Comparison of ENCODE assay signal across 10 cellular contexts in the genomic region with DNA sequence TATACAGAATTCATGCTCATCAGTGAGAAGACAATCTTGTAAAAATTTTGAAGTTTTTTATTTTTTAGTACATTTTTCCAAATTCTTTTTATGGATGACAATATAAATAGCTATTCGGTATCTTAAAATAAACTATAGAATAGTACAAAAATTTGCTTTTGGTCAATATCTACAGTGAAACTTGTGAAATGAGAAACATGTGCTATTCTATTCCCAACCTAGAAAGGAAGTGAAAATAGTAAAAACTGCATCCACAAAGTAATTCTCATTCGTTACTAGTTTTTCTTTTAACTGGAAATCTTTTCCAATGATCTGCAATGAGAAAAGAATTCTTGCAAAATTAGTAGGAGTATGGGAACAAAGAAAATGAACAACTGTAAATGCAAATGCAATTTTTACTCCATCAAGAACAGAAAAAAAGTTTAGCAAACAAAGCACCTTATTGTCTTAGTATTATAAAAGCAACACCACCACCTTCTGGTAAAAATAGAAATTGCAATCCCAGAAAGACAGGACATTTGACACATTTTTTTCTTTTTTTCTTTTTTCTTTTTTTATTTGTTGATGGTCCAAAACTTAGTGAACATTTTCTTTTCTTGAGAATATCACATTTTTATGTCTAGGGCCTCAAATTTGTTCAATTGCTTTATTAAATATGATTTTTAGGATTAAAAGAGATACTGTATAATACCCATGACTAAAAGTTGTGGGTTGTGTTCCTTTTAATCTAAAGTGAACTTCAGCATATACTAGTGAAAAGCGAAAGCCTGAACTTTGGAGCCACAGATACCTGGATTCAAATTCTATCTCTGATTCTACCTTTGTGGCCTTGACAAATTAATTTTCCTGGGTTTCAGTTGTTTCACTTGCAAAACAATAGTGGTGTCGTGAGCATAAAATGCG.
DNase-seq lines count a peak whose midpoint lies in the region; ATAC-seq, FAIRE-seq and TF ChIP-seq lines count a peak whose summit lies in the region.
"Had no signal": no experiment of that assay in that cellular context is flagged by ENCODE, and none has a peak within 500 bp of the region (broad histone marks: within the 10 kb centered on the region; RNA-seq: fewer than 3 reads in every experiment).

No MANE protein-coding gene starts in this region.

- no peak overlapping the region for H3K4me3 Mint-ChIP-seq in activated naive CD4-positive, alpha-beta T cell treated with anti-CD3 and anti-CD28 coated beads for 36 hours
- H3K4me3 Mint-ChIP-seq: central memory CD8-positive, alpha-beta T cell; stimulated activated naive CD8-positive, alpha-beta T cell treated with anti-CD3 and anti-CD28 coated beads, Interleukin-15, Interleukin-2, amounts not matched to agents 100 ng/mL and 50 ng/mL, for 24 hours had no signal

- peak; percentile 65 for ATAC-seq in HG02623 (IDR thresholded peaks at IDR 0.05; ENCODE audit: unreplicated experiment)

- H3K4ac ChIP-seq in H1 (replicated peaks; ENCODE audit: insufficient read length, low read depth, low read length) = no peak overlapping the region

- no peak overlapping the region for H2BK20ac ChIP-seq in H1 (ENCODE audit: low read length)

- no peaks in the 10 kb centered on the region for H3K4me1 ChIP-seq in H1 (replicated peaks in 1 of 4; ENCODE audit: control insufficient read depth in 3 of 4, insufficient read depth in 4 of 4, low read length in 3 of 4)

- H3K56ac ChIP-seq in H1 (replicated peaks; ENCODE audit: insufficient read length, low read depth, low read length) = no peak overlapping the region

- no peak for TF ChIP-seq EP300 in H1 (IDR thresholded peaks at IDR 0.05; ENCODE audit: borderline replicate concordance in 1 of 2, low read depth in 2 of 2, low read length in 2 of 2)

- H3K27me3 Mint-ChIP-seq in activated naive CD4-positive, alpha-beta T cell treated with anti-CD3 and anti-CD28 coated beads for 36 hours (ENCODE audit: low read depth) = peaks cover 4% of the 10 kb centered on the region

- H3K23me2 ChIP-seq in H1 (ENCODE audit: low read depth, low read length) = no peaks in the 10 kb centered on the region

- no peak overlapping the region for H2AK5ac ChIP-seq in H1 (ENCODE audit: low read depth, low read length)

- H4K8ac ChIP-seq in H1 (ENCODE audit: extremely low read depth, insufficient read depth, low read length) = no peak overlapping the region

- no peak overlapping the region for H2BK12ac ChIP-seq in H1 (ENCODE audit: low read depth, low read length)

- DNase-seq in NOMO-1 (lab: John Stamatoyannopoulos, UW; ENCODE audit: unreplicated experiment in 2 of 2) (peak; percentile 4 to 56), NOMO-1 treated with dmso at 0.1 percent for 144 hours (lab: John Stamatoyannopoulos, UW; ENCODE audit: unreplicated experiment) (no peak), NCI-H526 treated with DMSO at 0.1 percent for 48 hours (lab: John Stamatoyannopoulos, UW) (peak; percentile 22), H1 (ENCODE audit: low read depth in 1 of 2, low spot score in 2 of 2) (no peak), pons (ENCODE audit: low spot score) (peak; percentile 12), ecto neural progenitor cell (ENCODE audit: low spot score) (no peak)
- no peak for DNase-seq in activated naive CD4-positive, alpha-beta T cell treated with anti-CD3 and anti-CD28 coated beads for 36 hours

- H3K23ac ChIP-seq in H1 (ENCODE audit: insufficient read length) = no peak overlapping the region

- TF ChIP-seq POLR2A in H1 (IDR thresholded peaks at IDR 0.05; ENCODE audit: control extremely low read depth in 1 of 2, low read depth in 2 of 2, low read length in 2 of 2) = no peak

- H3K79me1 ChIP-seq in H1 (ENCODE audit: low read depth, low read length) = no peaks in the 10 kb centered on the region

- H2AFZ ChIP-seq in H1 (ENCODE audit: low read length) = no peak overlapping the region

- H3K4me3 ChIP-seq in H1 (ENCODE audit: extremely low read depth in 1 of 4, insufficient read depth in 2 of 4, low read depth in 3 of 4, low read length in 4 of 4) = no peak overlapping the region

- intact Hi-C loops in activated naive CD4-positive, alpha-beta T cell treated with anti-CD3 and anti-CD28 coated beads for 36 hours (cut with micrococcal nuclease) = loop anchor here (1.0 to 10.0 kb wide), 6 partner anchors 71 to 1319 kb away; partner anchors contain the start of gene ST8SIA4

- no peaks in the 10 kb centered on the region for H3K27me3 ChIP-seq in H1 (replicated peaks in 1 of 4; ENCODE audit: control insufficient read depth in 3 of 4, extremely low read depth in 1 of 4, insufficient read depth in 3 of 4, low read length in 3 of 4)

- no peak overlapping the region for H2BK120ac ChIP-seq in H1 (replicated peaks; ENCODE audit: low read depth, low read length)

- H3K9me3 ChIP-seq in H1 (ENCODE audit: insufficient read depth in 2 of 2, low read depth in 1 of 2, low read length in 1 of 2) = no peaks in the 10 kb centered on the region; a peak in 2 of 4 replicates

- H3K36me3 Mint-ChIP-seq in activated naive CD4-positive, alpha-beta T cell treated with anti-CD3 and anti-CD28 coated beads for 36 hours (ENCODE audit: low read depth) = no peaks in the 10 kb centered on the region

- no peak overlapping the region for H3K4me2 ChIP-seq in H1 (ENCODE audit: insufficient read depth in 1 of 2, low read depth in 2 of 2, low read length in 2 of 2)

- no peak overlapping the region for H2BK15ac ChIP-seq in H1 (ENCODE audit: low read length)

- H3K9ac ChIP-seq in H1 (replicated peaks in 1 of 4; ENCODE audit: extremely low read depth in 1 of 4, low read depth in 3 of 4, low read length in 3 of 4) = no peak overlapping the region

- 89% methylated on average over 5 of the region's 5 CpGs; no CpG with 5 or more reads in 1 of the 2 experiments for WGBS in H1 (ENCODE audit: extremely low coverage in 1 of 2, insufficient coverage in 1 of 2, insufficient read length in 1 of 2, insufficient replicate concordance in 2 of 2, low coverage in 1 of 2, low lambda C conversion rate in 2 of 2, missing lambda C conversion rate in 1 of 2), 2 experiments

- TF ChIP-seq CTCF in H1 (IDR thresholded peaks at IDR 0.05; ENCODE audit: control extremely low read depth in 1 of 3, insufficient read depth in 1 of 3, low read depth in 1 of 3, low read length in 3 of 3) = peak in 2 of 3 experiments; percentile 34 to 51; a peak in 2 of 4 replicates

- no peak overlapping the region for H4K91ac ChIP-seq in H1 (replicated peaks; ENCODE audit: insufficient read length, low read length)

- no peak overlapping the region for H4K5ac ChIP-seq in H1 (ENCODE audit: insufficient read length, low read depth, low read length)

- H3K27ac ChIP-seq in H1 (ENCODE audit: low read depth, low read length) = no peak overlapping the region

- POLR2A ChIA-PET in H1 (lab: Charles Lee; ENCODE audit: partially characterized antibody) = no interaction called here

- CTCF ChIA-PET in H1 (lab: Charles Lee; ENCODE audit: partially characterized antibody) = interaction anchor here (0.6 to 1.5 kb wide), 8 partner anchors 12 to 285 kb away, joined by 3 to 5 read pairs (median 4); no protein-coding TSS in a partner anchor
- CTCF ChIA-PET in activated naive CD4-positive, alpha-beta T cell treated with anti-CD3 and anti-CD28 coated beads for 36 hours (lab: Charles Lee) = interaction anchor here (1.6 kb wide), 1 partner anchor 281 kb away, joined by 5 read pairs; no protein-coding TSS in a partner anchor

- no peak overlapping the region for H3K14ac ChIP-seq in H1 (ENCODE audit: insufficient read length)

- TF ChIP-seq RAD21 in H1 (IDR thresholded peaks at IDR 0.05 in 1 of 2, conservative IDR thresholded peaks at IDR 0.05 in 1 of 2; ENCODE audit: low read depth in 2 of 2, low read length in 2 of 2) = peak; percentile 63 to 78

- H3K27ac Mint-ChIP-seq in activated naive CD4-positive, alpha-beta T cell treated with anti-CD3 and anti-CD28 coated beads for 36 hours = no peak overlapping the region
- H3K27ac Mint-ChIP-seq: stimulated activated naive CD8-positive, alpha-beta T cell treated with anti-CD3 and anti-CD28 coated beads, Interleukin-15, Interleukin-2, amounts not matched to agents 100 ng/mL and 50 ng/mL, for 24 hours had no signal

- H2BK5ac ChIP-seq in H1 (ENCODE audit: low read depth, low read length) = no peak overlapping the region

- FAIRE-seq in H1 (lab: Jason Lieb, UNC) = peak; percentile 28

- H3K79me2 ChIP-seq in H1 (ENCODE audit: control insufficient read depth in 1 of 2, insufficient read depth in 2 of 2, low read length in 2 of 2) = no peaks in the 10 kb centered on the region

- no peaks in the 10 kb centered on the region for H3K4me1 Mint-ChIP-seq in activated naive CD4-positive, alpha-beta T cell treated with anti-CD3 and anti-CD28 coated beads for 36 hours (ENCODE audit: low read depth)
- H3K4me1 Mint-ChIP-seq: central memory CD8-positive, alpha-beta T cell had no signal

- H3K36me3 ChIP-seq in H1 (ENCODE audit: control insufficient read depth in 2 of 4, insufficient read depth in 4 of 4, low read length in 3 of 4) = 0 out of 8 replicates have a peak, but pooled peaks cover 0 to 2% (median 0%) of the 10 kb centered on the region in 4 experiments

- H4K20me1 ChIP-seq in H1 (replicated peaks in 1 of 2; ENCODE audit: control insufficient read depth in 1 of 2, insufficient read depth in 2 of 2, low read length in 2 of 2) = no peaks in the 10 kb centered on the region

- H3K18ac ChIP-seq in H1 (ENCODE audit: extremely low read depth, low read length) = no peak overlapping the region

- no peaks in the 10 kb centered on the region for H3K9me3 Mint-ChIP-seq in activated naive CD4-positive, alpha-beta T cell treated with anti-CD3 and anti-CD28 coated beads for 36 hours
- H3K9me3 Mint-ChIP-seq: central memory CD8-positive, alpha-beta T cell; stimulated activated naive CD8-positive, alpha-beta T cell treated with anti-CD3 and anti-CD28 coated beads, Interleukin-15, Interleukin-2, amounts not matched to agents 100 ng/mL and 50 ng/mL, for 24 hours had no signal

TF ChIP-seq in H1, 55 proteins besides CTCF, POLR2A, EP300 and RAD21 (continues in another document):
- TF ChIP-seq TBP (IDR thresholded peaks at IDR 0.05; ENCODE audit: low read depth, low read length) (no peak), TAF7 (optimal IDR thresholded peaks at IDR 0.05; ENCODE audit: borderline replicate concordance, low read depth, low read length) (no peak), POU5F1 (IDR thresholded peaks at IDR 0.05; ENCODE audit: low read depth, low read length) (no peak)
- TF ChIP-seq, protein P1, sequence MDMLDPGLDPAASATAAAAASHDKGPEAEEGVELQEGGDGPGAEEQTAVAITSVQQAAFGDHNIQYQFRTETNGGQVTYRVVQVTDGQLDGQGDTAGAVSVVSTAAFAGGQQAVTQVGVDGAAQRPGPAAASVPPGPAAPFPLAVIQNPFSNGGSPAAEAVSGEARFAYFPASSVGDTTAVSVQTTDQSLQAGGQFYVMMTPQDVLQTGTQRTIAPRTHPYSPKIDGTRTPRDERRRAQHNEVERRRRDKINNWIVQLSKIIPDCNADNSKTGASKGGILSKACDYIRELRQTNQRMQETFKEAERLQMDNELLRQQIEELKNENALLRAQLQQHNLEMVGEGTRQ (IDR thresholded peaks at IDR 0.05; ENCODE audit: low read length) = no peak

Comparison
In these comparisons a context has a peak if more than half of its experiments do, and no peak if none do; other contexts are left out.
1. DNase-seq: peak in NOMO-1 (2 of 2), NCI-H526 treated with DMSO at 0.1 percent for 48 hours (single experiment) and pons (single experiment); none in NOMO-1 treated with dmso at 0.1 percent for 144 hours (single experiment), H1 (0 of 2), activated naive CD4-positive, alpha-beta T cell treated with anti-CD3 and anti-CD28 coated beads for 36 hours (single experiment) and ecto neural progenitor cell (single experiment).